22 cellular contexts compared by ENCODE assay signal in genomic region chr15:96440978-96441377, GRCh38.
"Had no signal": no experiment of that assay in that cellular context is flagged by ENCODE, and none has a peak within 500 bp of the region (broad histone marks: within the 10 kb centered on the region; RNA-seq: fewer than 3 reads in every experiment).

No MANE protein-coding gene starts in this region.

- ATAC-seq: esophagus mucosa, gastrocnemius medialis, heart right ventricle, left cardiac atrium, left lung, left ventricle myocardium superior, lower lobe of right lung had no signal

- DNase-seq: dermis blood vessel endothelial cell; dorsolateral prefrontal cortex; effector CD4-positive, alpha-beta T cell; effector memory CD4-positive, alpha-beta T cell; erythroblast; esophagus squamous epithelium; foreskin fibroblast; foreskin melanocyte; gastrocnemius medialis; glutamatergic neuron; head of caudate nucleus; heart right ventricle; hippocampal formation; left cardiac atrium; left lung; left ventricle myocardium superior; lower lobe of right lung; mesenchymal stem cell; midbrain had no signal

- H3K4me1 ChIP-seq: esophagus squamous epithelium, gastrocnemius medialis, heart right ventricle, left lung, lower lobe of right lung had no signal

- H3K36me3 ChIP-seq: esophagus squamous epithelium, gastrocnemius medialis, heart right ventricle, left lung, lower lobe of right lung had no signal

- H3K27me3 ChIP-seq: esophagus squamous epithelium, gastrocnemius medialis had no signal

- H3K4me3 ChIP-seq: coronary artery, dorsolateral prefrontal cortex, esophagus squamous epithelium, gastrocnemius medialis, heart right ventricle, left lung, lower lobe of right lung had no signal

- H3K27ac ChIP-seq: coronary artery, dorsolateral prefrontal cortex, epithelial cell of prostate, esophagus squamous epithelium, gastrocnemius medialis, heart right ventricle, left lung, lower lobe of right lung had no signal

- H3K9me3 ChIP-seq: esophagus squamous epithelium, gastrocnemius medialis, heart right ventricle, left lung, lower lobe of right lung had no signal
